15 cellular contexts compared by ENCODE assay signal in the genomic region with DNA sequence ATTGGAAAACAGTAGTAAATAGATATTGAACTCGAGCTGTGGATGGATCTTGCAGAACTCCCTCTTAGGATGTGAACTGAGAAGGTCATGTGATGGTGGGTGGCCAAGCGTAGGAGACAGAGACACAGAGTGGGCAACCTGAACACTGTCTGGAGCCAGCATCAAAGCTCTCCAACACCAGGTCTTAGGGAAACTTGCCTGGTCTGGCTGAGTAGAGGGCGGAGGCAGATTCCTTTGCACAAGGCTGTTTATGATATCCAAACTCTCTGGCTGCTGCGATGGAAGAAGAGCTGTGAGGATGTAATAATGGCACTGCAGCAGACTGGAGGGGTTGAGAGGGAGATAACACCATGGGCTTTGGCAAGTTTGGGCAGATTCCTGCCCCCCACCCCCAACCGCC. TPM values are rescaled to one million over a fixed set of nuclear protein-coding genes. Genes with fewer than 3 reads are reported as not detected.
DNase-seq lines count a peak whose midpoint lies in the region; ATAC-seq and TF ChIP-seq lines count a peak whose summit lies in the region.
"Had no signal": no experiment of that assay in that cellular context is flagged by ENCODE, and none has a peak within 500 bp of the region (broad histone marks: within the 10 kb centered on the region; RNA-seq: fewer than 3 reads in every experiment).

No MANE protein-coding gene starts in this region.

- H3K4me1 Mint-ChIP-seq in activated naive CD8-positive, alpha-beta T cell treated with anti-CD3 and anti-CD28 coated beads, Interleukin-2, amount 50 U/mL, for 24 hours, result peaks cover 26% of the 10 kb centered on the region
- H3K4me1 Mint-ChIP-seq in activated naive CD8-positive, alpha-beta T cell treated with anti-CD3 and anti-CD28 coated beads for 36 hours, result peaks cover 23% of the 10 kb centered on the region

- TF ChIP-seq POLR2A in transverse colon (IDR thresholded peaks at IDR 0.05), result no peak

- no peak overlapping the region for H3K4ac ChIP-seq in mesenchymal stem cell (ENCODE audit: low read depth in 1 of 2, low read length in 2 of 2)

- H3K27me3 Mint-ChIP-seq in activated naive CD8-positive, alpha-beta T cell treated with anti-CD3 and anti-CD28 coated beads, Interleukin-2, amount 50 U/mL, for 24 hours, result no peaks in the 10 kb centered on the region
- H3K27me3 Mint-ChIP-seq in activated naive CD8-positive, alpha-beta T cell treated with anti-CD3 and anti-CD28 coated beads for 36 hours, result no peaks in the 10 kb centered on the region

- TF ChIP-seq CTCF in transverse colon (IDR thresholded peaks at IDR 0.05) (no peak), foreskin fibroblast (IDR thresholded peaks at IDR 0.05; ENCODE audit: low read depth, low read length) (no peak)

- H3K36me3 Mint-ChIP-seq in activated naive CD8-positive, alpha-beta T cell treated with anti-CD3 and anti-CD28 coated beads, Interleukin-2, amount 50 U/mL, for 24 hours (ENCODE audit: low read depth), result no peaks in the 10 kb centered on the region
- no peaks in the 10 kb centered on the region for H3K36me3 Mint-ChIP-seq in activated naive CD8-positive, alpha-beta T cell treated with anti-CD3 and anti-CD28 coated beads for 36 hours
- H3K36me3 Mint-ChIP-seq: activated naive CD4-positive, alpha-beta T cell treated with anti-CD3 and anti-CD28 coated beads, Interleukin-2, amount 50 U/mL, for 24 hours had no signal

- H3K4me3 Mint-ChIP-seq in activated naive CD8-positive, alpha-beta T cell treated with anti-CD3 and anti-CD28 coated beads, Interleukin-2, amount 50 U/mL, for 24 hours, result no peak overlapping the region
- H3K4me3 Mint-ChIP-seq in activated naive CD8-positive, alpha-beta T cell treated with anti-CD3 and anti-CD28 coated beads for 36 hours, result no peak overlapping the region
- H3K4me3 Mint-ChIP-seq: nephron had no signal

- no peak for DNase-seq in activated naive CD8-positive, alpha-beta T cell treated with anti-CD3 and anti-CD28 coated beads, Interleukin-2, amount 50 U/mL, for 24 hours
- DNase-seq in activated naive CD8-positive, alpha-beta T cell treated with anti-CD3 and anti-CD28 coated beads for 36 hours, result no peak
- DNase-seq in adipocyte (ENCODE audit: low read depth), result no peak
- DNase-seq in mesenchymal stem cell, result no peak
- no peak for DNase-seq in transverse colon
- DNase-seq in NOMO-1 treated with dmso at 0.1 percent for 144 hours (lab: John Stamatoyannopoulos, UW; ENCODE audit: unreplicated experiment), result no peak
- no peak for DNase-seq in foreskin fibroblast
- DNase-seq: foreskin melanocyte; NCI-H526 treated with DMSO at 0.1 percent for 48 hours; stimulated activated CD4-positive, alpha-beta T cell treated with anti-CD3 and anti-CD28 coated beads, Interleukin-1b, Interleukin-23, amount 100 ng/mL, for 48 hours had no signal

- peaks cover 64% of the 10 kb centered on the region for H3K4me1 ChIP-seq in adipocyte (ENCODE audit: control insufficient read depth, insufficient read depth, low read length)
- peaks cover 16% of the 10 kb centered on the region for H3K4me1 ChIP-seq in mesenchymal stem cell (ENCODE audit: control insufficient read depth, insufficient read depth, low read depth, low read length)
- peaks cover 0 to 20% (median 11%) of the 10 kb centered on the region in 4 donors for H3K4me1 ChIP-seq in transverse colon

- H3K36me3 ChIP-seq in adipocyte (ENCODE audit: control insufficient read depth, insufficient read depth, low read length, severe bottlenecking) (peaks cover 10% of the 10 kb centered on the region), mesenchymal stem cell (ENCODE audit: control insufficient read depth in 1 of 2, insufficient read depth in 2 of 2, low read depth in 1 of 2, low read length in 2 of 2) (peaks cover 0 to 68% of the 10 kb centered on the region in 2 experiments), transverse colon (no peaks in the 10 kb centered on the region)

- intact Hi-C loops in transverse colon (cut with DNase I; ENCODE audit: low total_unique reads), result no loop called here

- no peak for TF ChIP-seq EP300 in transverse colon (IDR thresholded peaks at IDR 0.05; ENCODE audit: low read depth)

- H3K9me3 ChIP-seq in adipocyte (ENCODE audit: control insufficient read depth, low read length), result no peaks in the 10 kb centered on the region
- H3K9me3 ChIP-seq in mesenchymal stem cell (ENCODE audit: control insufficient read depth, low read length), result no peaks in the 10 kb centered on the region
- no peaks in the 10 kb centered on the region for H3K9me3 ChIP-seq in transverse colon

- no peak overlapping the region for H3K4me2 ChIP-seq in mesenchymal stem cell (ENCODE audit: low read length, poor library complexity, severe bottlenecking)

- H3K27ac ChIP-seq in mesenchymal stem cell (ENCODE audit: low read length, poor library complexity, severe bottlenecking) (no peak overlapping the region), transverse colon (peak overlapping the region; percentile 59 to 73 (median 62))

- no peak overlapping the region for H4K91ac ChIP-seq in mesenchymal stem cell (ENCODE audit: low read length)

- H3K27me3 ChIP-seq in adipocyte (replicated peaks; ENCODE audit: control insufficient read depth, insufficient read depth, low read length) (no peaks in the 10 kb centered on the region), mesenchymal stem cell (ENCODE audit: control insufficient read depth in 1 of 2, insufficient read depth in 1 of 2, low read length in 2 of 2) (no peaks in the 10 kb centered on the region), transverse colon (no peaks in the 10 kb centered on the region)

- peak overlapping the region; percentile 33 for H2BK15ac ChIP-seq in mesenchymal stem cell (ENCODE audit: low read depth, poor library complexity, severe bottlenecking)

- no peak overlapping the region for H2AFZ ChIP-seq in mesenchymal stem cell (ENCODE audit: low read depth, low read length)

- H4K8ac ChIP-seq in mesenchymal stem cell (ENCODE audit: low read length), result no peak overlapping the region

- 92% methylated on average over 4 of the region's 5 CpGs for WGBS in mesenchymal stem cell
- WGBS in transverse colon (ENCODE audit: low coverage in 1 of 2), 2 donors, result 76 to 100% methylated on average over 2 to 5 of the region's 5 CpGs

- in situ Hi-C loops in transverse colon (cut with MboI; ENCODE audit: low pct_ligation_motif_present in 1 of 4, low pct_unique_long_range_greater_than_20kb in 1 of 4, low sequenced_read_pairs in 3 of 4), result no loop called here

- H3K14ac ChIP-seq in mesenchymal stem cell (ENCODE audit: low read length in 2 of 2), result no peak overlapping the region

- no peak overlapping the region for H2BK12ac ChIP-seq in mesenchymal stem cell (ENCODE audit: low read length in 2 of 2)

- H3K9ac ChIP-seq in adipocyte (ENCODE audit: low read length), result peak overlapping the region; percentile 39
- no peak overlapping the region for H3K9ac ChIP-seq in mesenchymal stem cell (ENCODE audit: low read length)

- H2BK120ac ChIP-seq in mesenchymal stem cell (ENCODE audit: low read depth, low read length), result no peak overlapping the region

- ATAC-seq in activated naive CD8-positive, alpha-beta T cell treated with anti-CD3 and anti-CD28 coated beads, Interleukin-2, amount 50 U/mL, for 24 hours, result no peak
- ATAC-seq in GM19395 (IDR thresholded peaks at IDR 0.05; ENCODE audit: unreplicated experiment), result no peak

- no peak overlapping the region for H2AK5ac ChIP-seq in mesenchymal stem cell (ENCODE audit: low read length, severe bottlenecking)

- H3K23ac ChIP-seq in mesenchymal stem cell (ENCODE audit: low read length in 2 of 2), result no peak overlapping the region

- no peaks in the 10 kb centered on the region for H3K9me3 Mint-ChIP-seq in activated naive CD8-positive, alpha-beta T cell treated with anti-CD3 and anti-CD28 coated beads, Interleukin-2, amount 50 U/mL, for 24 hours
- H3K9me3 Mint-ChIP-seq in activated naive CD8-positive, alpha-beta T cell treated with anti-CD3 and anti-CD28 coated beads for 36 hours, result no peaks in the 10 kb centered on the region
- H3K9me3 Mint-ChIP-seq: activated naive CD4-positive, alpha-beta T cell treated with anti-CD3 and anti-CD28 coated beads, Interleukin-2, amount 50 U/mL, for 24 hours; nephron had no signal

- H3K27ac Mint-ChIP-seq in activated naive CD8-positive, alpha-beta T cell treated with anti-CD3 and anti-CD28 coated beads, Interleukin-2, amount 50 U/mL, for 24 hours, result peak overlapping the region; percentile 9
- H3K27ac Mint-ChIP-seq in activated naive CD8-positive, alpha-beta T cell treated with anti-CD3 and anti-CD28 coated beads for 36 hours, result no peak overlapping the region
- H3K27ac Mint-ChIP-seq: activated naive CD4-positive, alpha-beta T cell treated with anti-CD3 and anti-CD28 coated beads, Interleukin-2, amount 50 U/mL, for 24 hours; nephron had no signal

- H3K18ac ChIP-seq in mesenchymal stem cell (ENCODE audit: low read depth in 1 of 2, low read length in 2 of 2), result no peak overlapping the region

- H3K79me1 ChIP-seq in mesenchymal stem cell (replicated peaks; ENCODE audit: low read length, poor library complexity, severe bottlenecking), result peaks cover 27% of the 10 kb centered on the region

- H3K4me3 ChIP-seq in adipocyte (ENCODE audit: low read length) (no peak overlapping the region), mesenchymal stem cell (ENCODE audit: insufficient read depth in 1 of 2, low read depth in 1 of 2, low read length in 2 of 2) (no peak overlapping the region), transverse colon (no peak overlapping the region), foreskin fibroblast (ENCODE audit: low read depth in 1 of 2, low read length in 2 of 2) (no peak overlapping the region)
- H3K4me3 ChIP-seq: lung had no signal

- H2BK5ac ChIP-seq in mesenchymal stem cell (ENCODE audit: low read depth, low read length, poor library complexity, severe bottlenecking), result no peak overlapping the region

RNA-seq across cellular contexts. Expression of gene NAV2, which starts 10.1 kb away (rescaled TPM):
- total RNA-seq in activated naive CD8-positive, alpha-beta T cell treated with anti-CD3 and anti-CD28 coated beads for 36 hours, result under 1 TPM; 0.14 to 0.20 TPM
- 3.2 TPM for polyA plus RNA-seq in mesenchymal stem cell (2013, experiment 1 of 2)
- 3.0 TPM for polyA plus RNA-seq in mesenchymal stem cell (2013, experiment 2 of 2)
- 10 to 100 TPM in 3 of 4 donors, 1 to 10 TPM in 1; 9.6 to 40.0 (median 23.1) TPM for total RNA-seq in transverse colon
- total RNA-seq: A673 had no signal

Comparison
In these comparisons a context has a peak if more than half of its experiments do, and no peak if none do; other contexts are left out.
1. RNA of gene NAV2, which starts 10.1 kb away (total RNA-seq): 9.6 to 40.0 TPM in transverse colon; 0.14 to 0.20 TPM in activated naive CD8-positive, alpha-beta T cell treated with anti-CD3 and anti-CD28 coated beads for 36 hours; every median in the first group is over 4 times any median in the second.